In the genomic region with DNA sequence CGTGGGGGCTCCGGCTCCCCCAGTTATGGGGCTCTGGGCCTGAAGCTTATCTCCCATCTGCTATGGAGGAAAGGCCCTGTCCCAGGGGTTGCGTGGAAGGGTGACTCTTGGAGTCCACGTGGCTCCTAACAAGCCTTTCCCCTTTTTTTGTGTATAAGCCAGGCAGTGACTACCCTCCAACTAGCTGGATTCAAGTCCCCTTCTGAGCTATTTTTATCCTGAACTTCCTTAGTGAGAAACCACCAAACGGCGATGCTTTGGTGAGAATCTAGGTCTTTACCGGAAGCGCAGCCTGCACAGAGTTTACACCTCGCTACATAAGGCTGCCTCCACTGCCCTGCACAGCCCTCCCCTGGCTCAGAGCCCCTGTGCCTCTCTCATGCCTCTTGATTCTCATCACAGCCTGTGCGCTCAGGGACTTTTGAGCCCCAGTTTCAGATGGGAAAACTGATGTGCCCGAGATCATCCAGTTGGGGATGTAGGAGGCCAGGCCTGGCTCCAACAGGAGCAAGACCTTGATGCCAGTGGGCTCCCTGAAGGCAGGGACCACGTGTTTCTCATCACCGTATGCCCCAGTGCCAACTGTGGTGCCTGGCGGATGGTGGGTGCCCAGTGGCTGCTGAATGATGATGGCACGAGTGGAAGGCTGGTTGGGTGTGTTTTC, we compare ENCODE assay signal across 8 cellular contexts.
A peak's percentile ranks its signal among the peaks of the same experiment; 100 is the strongest.
DNase-seq lines count a peak whose midpoint lies in the region; ATAC-seq and TF ChIP-seq lines count a peak whose summit lies in the region.

No MANE protein-coding gene starts in this region.

- ATAC-seq in GM19452 (IDR thresholded peaks at IDR 0.05; ENCODE audit: unreplicated experiment) = peak; percentile 28

- peaks cover 30% of the 10 kb centered on the region for H3K36me3 Mint-ChIP-seq in dendritic cell treated with granulocyte-macrophage colony-stimulating factor and Interleukin-4, amounts not matched to agents 40 ng/mL and 50 ng/mL, for 4 days (ENCODE audit: low read depth)

- peak overlapping the region; percentile 71 for H3K4me3 Mint-ChIP-seq in dendritic cell treated with granulocyte-macrophage colony-stimulating factor and Interleukin-4, amounts not matched to agents 40 ng/mL and 50 ng/mL, for 4 days

- H3K4me3 ChIP-seq in GM06990 (replicated peaks; ENCODE audit: low read depth, low read length) = peak overlapping the region; percentile 81
- peak overlapping the region; percentile 90 for H3K4me3 ChIP-seq in Karpas-422 (ENCODE audit: low read length)

- H3K9me3 Mint-ChIP-seq in dendritic cell treated with granulocyte-macrophage colony-stimulating factor and Interleukin-4, amounts not matched to agents 40 ng/mL and 50 ng/mL, for 4 days = no peaks in the 10 kb centered on the region

- peak; percentile 5 for TF ChIP-seq CTCF in GM06990 (IDR thresholded peaks at IDR 0.05; ENCODE audit: insufficient read depth, low read length, poor library complexity, severe bottlenecking)

- DNase-seq in GM06990 (ENCODE audit: extremely low read depth, insufficient read length) (peak; percentile 64), Karpas-422 (peak; percentile 89), OCI-M2 (lab: John Stamatoyannopoulos, UW; ENCODE audit: unreplicated experiment) (no peak), ecto neural progenitor cell (ENCODE audit: low spot score) (no peak), inferior parietal cortex (ENCODE audit: extremely low spot score) (no peak)
- peak; percentile 36 for DNase-seq in stimulated activated CD8-positive, alpha-beta memory T cell treated with anti-CD3 and anti-CD28 coated beads, Interleukin-4, amount 100 ng/mL, for 48 hours

- H3K36me3 ChIP-seq in GM06990 (ENCODE audit: control insufficient read depth, insufficient read depth, low read length) (peaks cover 2% of the 10 kb centered on the region), Karpas-422 (ENCODE audit: insufficient read depth, low read length) (no peaks in the 10 kb centered on the region)

- peaks cover 62% of the 10 kb centered on the region for H3K79me2 ChIP-seq in Karpas-422 (ENCODE audit: low read length)

- H3K4me1 ChIP-seq in Karpas-422 (ENCODE audit: low read length) = peaks cover 75% of the 10 kb centered on the region

- H3K9me3 ChIP-seq in Karpas-422 (ENCODE audit: low read length) = no peaks in the 10 kb centered on the region

- H4K20me1 ChIP-seq in Karpas-422 (ENCODE audit: insufficient read depth, low read depth, low read length) = no peaks in the 10 kb centered on the region; the same call in 1 of the 2 replicates

- H3K27me3 ChIP-seq in GM06990 (replicated peaks; ENCODE audit: control insufficient read depth, insufficient read depth, low read length) (no peaks in the 10 kb centered on the region), Karpas-422 (ENCODE audit: low read length) (no peaks in the 10 kb centered on the region)

- peaks cover 86% of the 10 kb centered on the region for H3K4me1 Mint-ChIP-seq in dendritic cell treated with granulocyte-macrophage colony-stimulating factor and Interleukin-4, amounts not matched to agents 40 ng/mL and 50 ng/mL, for 4 days (ENCODE audit: low read depth)

- H3K27me3 Mint-ChIP-seq in dendritic cell treated with granulocyte-macrophage colony-stimulating factor and Interleukin-4, amounts not matched to agents 40 ng/mL and 50 ng/mL, for 4 days = no peaks in the 10 kb centered on the region

- H2AFZ ChIP-seq in Karpas-422 (ENCODE audit: low read length) = no peak overlapping the region

- H3K27ac Mint-ChIP-seq in dendritic cell treated with granulocyte-macrophage colony-stimulating factor and Interleukin-4, amounts not matched to agents 40 ng/mL and 50 ng/mL, for 4 days = peak overlapping the region; percentile 87

- H3K9ac ChIP-seq in Karpas-422 (ENCODE audit: low read length) = peak overlapping the region; percentile 95

- intact Hi-C loops in dendritic cell treated with granulocyte-macrophage colony-stimulating factor and Interleukin-4, amounts not matched to agents 40 ng/mL and 50 ng/mL, for 4 days (cut with micrococcal nuclease) = no loop called here

- H3K4me2 ChIP-seq in Karpas-422 (ENCODE audit: low read depth, low read length, poor library complexity, severe bottlenecking) = peak overlapping the region; percentile 93

- H3K27ac ChIP-seq in Karpas-422 (ENCODE audit: low read length) = peak overlapping the region; percentile 96

- H3K9me2 ChIP-seq in Karpas-422 (replicated peaks; ENCODE audit: insufficient read depth, low read length) = no peaks in the 10 kb centered on the region

Comparison
In these comparisons a context has a peak if more than half of its experiments do, and no peak if none do; other contexts are left out.
1. DNase-seq: peak in GM06990 (single experiment), Karpas-422 (single experiment) and stimulated activated CD8-positive, alpha-beta memory T cell treated with anti-CD3 and anti-CD28 coated beads, Interleukin-4, amount 100 ng/mL, for 48 hours (single experiment); none in OCI-M2 (single experiment), ecto neural progenitor cell (single experiment) and inferior parietal cortex (single experiment).